In the genomic region with DNA sequence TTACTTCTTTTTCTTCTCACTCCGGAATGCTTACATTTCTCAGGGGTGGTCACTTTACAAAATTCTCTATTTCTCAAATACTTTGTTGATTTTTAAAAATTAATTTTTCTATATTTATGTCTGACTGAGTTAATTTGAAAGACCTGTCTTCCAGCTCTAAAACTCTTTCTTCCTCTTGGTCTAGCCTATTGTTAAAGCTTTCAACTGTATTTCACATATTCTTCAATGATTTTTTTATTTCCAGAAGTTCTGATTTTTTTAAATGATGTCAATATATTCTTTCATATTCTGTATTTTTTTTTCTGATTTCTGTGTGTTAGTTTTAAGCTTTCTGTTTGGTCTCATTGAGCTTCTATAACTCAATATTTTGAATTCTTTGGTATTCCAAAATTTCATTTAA, we compare ENCODE assay signal across 22 cellular contexts. TPM values are rescaled to one million over a fixed set of nuclear protein-coding genes. Genes with fewer than 3 reads are reported as not detected.
"Had no signal": no experiment of that assay in that cellular context is flagged by ENCODE, and none has a peak within 500 bp of the region (broad histone marks: within the 10 kb centered on the region; RNA-seq: fewer than 3 reads in every experiment).

No MANE protein-coding gene starts in this region.

- DNase-seq: Karpas-422, KG1, MM.1S, NCI-H1092 treated with DMSO at 0.1 percent for 48 hours, NCI-H1436, NCI-H187, NCI-H2029, NCI-H2081 treated with DMSO at 0.1 percent for 48 hours, NCI-H2171, NCI-H226, NCI-H446, NCI-H510A, NCI-H524 treated with DMSO at 0.1 percent for 48 hours, NCI-H69, NCI-H774, PC-3, SHP77, SK-N-SH had no signal

- H3K4me2 ChIP-seq: SK-N-SH had no signal

- H3K9ac ChIP-seq: SK-N-SH had no signal

- H3K9me3 ChIP-seq: SK-N-SH had no signal

- ATAC-seq: Panc1, PC-3 had no signal

- H3K27ac ChIP-seq: RWPE1 had no signal

RNA-seq across cellular contexts. Expression of gene AKR1C2, which starts 27.3 kb away (rescaled TPM):
- total RNA-seq: OCI-LY7, SK-MEL-5 had no signal
- polyA plus RNA-seq: SK-N-SH had no signal
